Comparison of ENCODE assay signal across 16 cellular contexts in genomic region chr1:8520483-8520966, GRCh38.
DNase-seq lines count a peak whose midpoint lies in the region; ATAC-seq and TF ChIP-seq lines count a peak whose summit lies in the region.
"Had no signal": no experiment of that assay in that cellular context is flagged by ENCODE, and none has a peak within 500 bp of the region (broad histone marks: within the 10 kb centered on the region; RNA-seq: fewer than 3 reads in every experiment).

No MANE protein-coding gene starts in this region.

- H3K4me2 ChIP-seq in smooth muscle cell, result peak overlapping the region; percentile 27

- H3K27me3 ChIP-seq in SJCRH30 (no peaks in the 10 kb centered on the region), smooth muscle cell (ENCODE audit: low read depth) (no peaks in the 10 kb centered on the region)
- H3K27me3 ChIP-seq: body of pancreas, ovary had no signal

- H3K9me3 ChIP-seq in SJCRH30 (replicated peaks) (no peaks in the 10 kb centered on the region), smooth muscle cell (replicated peaks; ENCODE audit: low read depth) (no peaks in the 10 kb centered on the region)
- H3K9me3 ChIP-seq: body of pancreas, ovary had no signal

- H3K36me3 Mint-ChIP-seq in activated T-cell treated with anti-CD3 and anti-CD28 coated beads, Interleukin-2, amount 50 U/mL, for 24 hours (ENCODE audit: low read depth), result peaks cover 22% of the 10 kb centered on the region

- no peaks in the 10 kb centered on the region for H3K9me3 Mint-ChIP-seq in activated T-cell treated with anti-CD3 and anti-CD28 coated beads, Interleukin-2, amount 50 U/mL, for 24 hours

- no peak overlapping the region for H2AFZ ChIP-seq in smooth muscle cell (ENCODE audit: low read depth)

- peak overlapping the region; percentile 64 for H3K27ac ChIP-seq in SJCRH30
- peak overlapping the region; percentile 91 for H3K27ac ChIP-seq in smooth muscle cell (ENCODE audit: low read depth)
- H3K27ac ChIP-seq: body of pancreas, HL-60, ovary had no signal

- H3K36me3 ChIP-seq in SJCRH30 (no peaks in the 10 kb centered on the region), smooth muscle cell (ENCODE audit: low read depth) (no peaks in the 10 kb centered on the region)
- H3K36me3 ChIP-seq: ovary had no signal

- peaks cover 59% of the 10 kb centered on the region for H3K4me1 Mint-ChIP-seq in activated T-cell treated with anti-CD3 and anti-CD28 coated beads, Interleukin-2, amount 50 U/mL, for 24 hours (ENCODE audit: low read depth)

- no peaks in the 10 kb centered on the region for H3K27me3 Mint-ChIP-seq in activated T-cell treated with anti-CD3 and anti-CD28 coated beads, Interleukin-2, amount 50 U/mL, for 24 hours

- H3K27ac Mint-ChIP-seq in activated T-cell treated with anti-CD3 and anti-CD28 coated beads, Interleukin-2, amount 50 U/mL, for 24 hours, result peak overlapping the region; percentile 31

- peaks cover 70% of the 10 kb centered on the region for H3K79me2 ChIP-seq in smooth muscle cell (ENCODE audit: low read depth)

- peaks cover 52% of the 10 kb centered on the region for H4K20me1 ChIP-seq in smooth muscle cell (ENCODE audit: low read depth)

- WGBS in smooth muscle cell (ENCODE audit: low lambda C conversion rate), result 40% methylated on average over 6 of the region's 6 CpGs

- no peak for DNase-seq in activated T-cell treated with anti-CD3 and anti-CD28 coated beads, Interleukin-2, amount 50 U/mL, for 24 hours
- DNase-seq in activated T-cell treated with anti-CD3 and anti-CD28 coated beads, Interleukin-2, amount 50 U/mL, for 48 hours, result no peak
- DNase-seq in SJCRH30, result peak; percentile 67 to 86
- peak; percentile 56 for DNase-seq in foreskin melanocyte
- DNase-seq in smooth muscle cell (lab: John Stamatoyannopoulos, UW; ENCODE audit: unreplicated experiment), result no peak
- DNase-seq in OCI-M2 (lab: John Stamatoyannopoulos, UW; ENCODE audit: unreplicated experiment), result no peak
- no peak for DNase-seq in GM19240 (ENCODE audit: insufficient read length, low spot score)
- DNase-seq: body of pancreas; DMS 273 treated with DMSO at 0.1 percent for 48 hours; effector memory CD4-positive, alpha-beta T cell; MV-4-11; NCI-H2171 treated with DMSO at 0.1 percent for 48 hours; ovary; T-helper 9 cell had no signal

- peaks cover 22% of the 10 kb centered on the region for H3F3A ChIP-seq in smooth muscle cell (ENCODE audit: low read depth)

- H3K4me3 Mint-ChIP-seq in activated T-cell treated with anti-CD3 and anti-CD28 coated beads, Interleukin-2, amount 50 U/mL, for 24 hours, result no peak overlapping the region

- H3K4me1 ChIP-seq in SJCRH30 (peaks cover 36% of the 10 kb centered on the region), smooth muscle cell (ENCODE audit: low read depth) (peaks cover 29% of the 10 kb centered on the region)

- H3K9ac ChIP-seq in smooth muscle cell (ENCODE audit: low read depth), result no peak overlapping the region

- H3K4me3 ChIP-seq in SJCRH30 (peak overlapping the region; percentile 15; the same call in 1 of the 2 replicates), smooth muscle cell (no peak overlapping the region)
- H3K4me3 ChIP-seq: body of pancreas, ovary had no signal

- no peak for ATAC-seq in GM21737 (IDR thresholded peaks at IDR 0.05; ENCODE audit: unreplicated experiment)
- ATAC-seq: body of pancreas had no signal

- no peak for TF ChIP-seq CTCF in smooth muscle cell (IDR thresholded peaks at IDR 0.05; ENCODE audit: borderline replicate concordance, insufficient read depth, poor library complexity, severe bottlenecking)

Comparison
In these comparisons a context has a peak if more than half of its experiments do, and no peak if none do; other contexts are left out.
1. DNase-seq: peak in SJCRH30 (2 of 2) and foreskin melanocyte (single experiment); none in activated T-cell treated with anti-CD3 and anti-CD28 coated beads, Interleukin-2, amount 50 U/mL, for 24 hours (single experiment), activated T-cell treated with anti-CD3 and anti-CD28 coated beads, Interleukin-2, amount 50 U/mL, for 48 hours (0 of 2), smooth muscle cell (single experiment), OCI-M2 (single experiment) and GM19240 (single experiment).